Comparison of ENCODE assay signal across 15 cellular contexts in the genomic region with DNA sequence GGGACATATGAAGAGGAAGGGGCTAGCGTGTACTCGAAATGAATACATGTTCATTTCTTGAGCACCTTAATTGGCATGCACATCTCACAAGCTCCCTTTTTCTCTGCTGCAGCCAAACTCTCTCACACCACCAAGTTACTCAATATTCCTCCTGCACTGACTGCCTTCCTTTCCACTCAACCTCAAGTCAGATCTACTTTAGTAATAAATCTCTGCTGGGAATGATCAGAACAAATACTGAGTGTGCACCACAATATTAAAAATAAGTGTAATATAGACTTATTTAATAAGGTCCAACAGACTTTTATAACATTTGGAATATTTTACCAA.
A peak's percentile ranks its signal among the peaks of the same experiment; 100 is the strongest.
DNase-seq lines count a peak whose midpoint lies in the region; ATAC-seq and TF ChIP-seq lines count a peak whose summit lies in the region.
"Had no signal": no experiment of that assay in that cellular context is flagged by ENCODE, and none has a peak within 500 bp of the region (broad histone marks: within the 10 kb centered on the region; RNA-seq: fewer than 3 reads in every experiment).

No MANE protein-coding gene starts in this region.

- H3K36me3 ChIP-seq in adipocyte (ENCODE audit: control insufficient read depth, insufficient read depth, low read length, severe bottlenecking), result no peaks in the 10 kb centered on the region
- H3K36me3 ChIP-seq in smooth muscle cell (ENCODE audit: low read depth), result no peaks in the 10 kb centered on the region
- H3K36me3 ChIP-seq: right atrium auricular region had no signal

- DNase-seq in HT1080 (ENCODE audit: low read depth) (peak; percentile 65), adipocyte (ENCODE audit: low read depth) (peak; percentile 40), fibroblast of villous mesenchyme (ENCODE audit: low read depth) (peak; percentile 6), smooth muscle cell (lab: John Stamatoyannopoulos, UW; ENCODE audit: unreplicated experiment) (no peak), NCI-H446 treated with DMSO at 0.1 percent for 48 hours (lab: John Stamatoyannopoulos, UW) (no peak)
- DNase-seq: activated B cell treated with CpG ODN at 0.5 μM for 24 hours; activated CD8-positive, alpha-beta memory T cell treated with anti-CD3 and anti-CD28 coated beads, Interleukin-2, amount 50 U/mL, for 48 hours; activated naive CD8-positive, alpha-beta T cell treated with anti-CD3 and anti-CD28 coated beads, Interleukin-2, amount 10 ng/mL, durations not matched to agents 7 days and 5 days; COR-L47; left cardiac atrium; naive thymus-derived CD8-positive, alpha-beta T cell had no signal

- H3K79me2 ChIP-seq in smooth muscle cell (ENCODE audit: low read depth), result no peaks in the 10 kb centered on the region

- no peak overlapping the region for H2AFZ ChIP-seq in smooth muscle cell (ENCODE audit: low read depth)

- H3F3A ChIP-seq in smooth muscle cell (ENCODE audit: low read depth), result peaks cover 11% of the 10 kb centered on the region

- no peaks in the 10 kb centered on the region for H4K20me1 ChIP-seq in smooth muscle cell (ENCODE audit: low read depth)

- 90% methylated on average over 2 of the region's 2 CpGs for WGBS in smooth muscle cell (ENCODE audit: low lambda C conversion rate)

- peak overlapping the region; percentile 77 for H3K27ac ChIP-seq in smooth muscle cell (ENCODE audit: low read depth)
- H3K27ac ChIP-seq: right atrium auricular region had no signal

- H3K4me3 ChIP-seq in adipocyte (ENCODE audit: low read length) (peak overlapping the region; percentile 46), fibroblast of villous mesenchyme (ENCODE audit: low read depth, low read length) (no peak overlapping the region), smooth muscle cell (no peak overlapping the region)
- H3K4me3 ChIP-seq: right atrium auricular region had no signal

- H3K9me3 ChIP-seq in adipocyte (ENCODE audit: control insufficient read depth, low read length) (no peaks in the 10 kb centered on the region), smooth muscle cell (replicated peaks; ENCODE audit: low read depth) (no peaks in the 10 kb centered on the region)
- H3K9me3 ChIP-seq: right atrium auricular region had no signal

- H3K9ac ChIP-seq in adipocyte (ENCODE audit: low read length) (no peak overlapping the region), smooth muscle cell (ENCODE audit: low read depth) (no peak overlapping the region)

- no peaks in the 10 kb centered on the region for H3K27me3 ChIP-seq in adipocyte (replicated peaks; ENCODE audit: control insufficient read depth, insufficient read depth, low read length)
- H3K27me3 ChIP-seq in smooth muscle cell (ENCODE audit: low read depth), result no peaks in the 10 kb centered on the region
- H3K27me3 ChIP-seq: right atrium auricular region had no signal

- ATAC-seq in HG03095 (IDR thresholded peaks at IDR 0.05; ENCODE audit: unreplicated experiment) (no peak), GM21723 (IDR thresholded peaks at IDR 0.05; ENCODE audit: unreplicated experiment) (no peak), HG02798 (IDR thresholded peaks at IDR 0.05; ENCODE audit: poor library complexity, unreplicated experiment) (no peak)
- ATAC-seq: left cardiac atrium; naive thymus-derived CD8-positive, alpha-beta T cell had no signal

- H3K4me2 ChIP-seq in smooth muscle cell, result peak overlapping the region; percentile 38

- H3K4me1 ChIP-seq in adipocyte (ENCODE audit: control insufficient read depth, insufficient read depth, low read length), result peaks cover 28% of the 10 kb centered on the region
- H3K4me1 ChIP-seq in smooth muscle cell (ENCODE audit: low read depth), result peaks cover 11% of the 10 kb centered on the region
- H3K4me1 ChIP-seq: right atrium auricular region had no signal

- TF ChIP-seq CTCF in fibroblast of villous mesenchyme (IDR thresholded peaks at IDR 0.05; ENCODE audit: insufficient read depth, low read depth, low read length) (no peak), smooth muscle cell (IDR thresholded peaks at IDR 0.05; ENCODE audit: borderline replicate concordance, insufficient read depth, poor library complexity, severe bottlenecking) (no peak)

Comparison
In these comparisons a context has a peak if more than half of its experiments do, and no peak if none do; other contexts are left out.
1. DNase-seq: peak in HT1080 (single experiment), adipocyte (single experiment) and fibroblast of villous mesenchyme (single experiment); none in smooth muscle cell (single experiment) and NCI-H446 treated with DMSO at 0.1 percent for 48 hours (single experiment).